Comparison of ENCODE assay signal across 8 cellular contexts in the genomic region with DNA sequence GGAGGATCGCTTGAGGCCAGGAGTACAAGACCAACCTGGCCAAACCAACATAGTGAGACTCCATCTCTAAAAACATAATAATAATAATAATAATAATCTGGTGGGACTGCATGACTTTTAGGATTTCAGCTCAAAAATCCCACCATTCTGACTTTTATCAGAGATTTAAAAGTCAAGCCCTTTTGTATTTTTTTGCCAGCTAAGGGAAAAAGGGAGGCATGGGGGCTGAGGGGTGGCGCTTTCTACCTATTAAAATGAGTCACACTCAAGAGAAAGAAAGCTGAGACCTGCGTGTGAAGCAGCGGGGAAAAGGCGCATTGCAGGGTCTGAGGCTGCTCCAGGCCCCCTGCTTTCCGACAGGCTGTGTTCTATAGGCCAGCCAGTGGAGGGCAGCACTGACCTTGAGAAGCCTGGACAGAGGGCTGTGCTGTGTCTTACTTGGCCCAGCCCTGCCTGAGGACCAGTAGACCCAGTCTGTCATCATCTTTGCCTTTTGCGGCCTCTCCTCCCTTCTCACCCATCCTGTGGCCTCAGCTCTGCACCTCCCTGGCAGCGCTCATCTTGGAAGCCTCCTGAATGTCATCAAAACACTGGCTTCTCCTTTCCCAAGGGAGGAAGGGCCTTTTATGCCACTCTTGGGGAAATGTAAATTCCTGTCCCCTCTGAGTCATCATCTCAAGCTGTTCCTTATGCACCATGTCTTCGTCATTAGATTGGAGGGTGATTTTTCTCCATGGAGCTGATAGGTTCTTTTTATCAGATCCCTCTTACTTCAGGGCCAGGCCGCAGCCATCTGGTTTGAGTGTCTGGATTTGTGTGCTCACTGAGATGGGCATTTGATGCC. TPM values are rescaled to one million over a fixed set of nuclear protein-coding genes. Genes with fewer than 3 reads are reported as not detected.
DNase-seq lines count a peak whose midpoint lies in the region; ATAC-seq and TF ChIP-seq lines count a peak whose summit lies in the region.

No MANE protein-coding gene starts in this region.

- H3K27ac Mint-ChIP-seq in MCF 10A (ENCODE audit: low read depth, unreplicated experiment), result no peak overlapping the region

- peaks cover 43% of the 10 kb centered on the region for H3K36me3 Mint-ChIP-seq in MCF 10A (ENCODE audit: insufficient read depth, unreplicated experiment)

- no peaks in the 10 kb centered on the region for H3K9me3 Mint-ChIP-seq in MCF 10A (ENCODE audit: unreplicated experiment)

- TF ChIP-seq CTCF in DOHH2 (IDR thresholded peaks at IDR 0.05; ENCODE audit: low read depth, low read length, poor library complexity, severe bottlenecking) (peak; percentile 65), MCF 10A (IDR thresholded peaks at IDR 0.05; ENCODE audit: unreplicated experiment) (peak; percentile 76)

- H3K9me3 ChIP-seq in DOHH2 (ENCODE audit: control insufficient read depth, insufficient read depth, low read length), result no peaks in the 10 kb centered on the region
- no peaks in the 10 kb centered on the region for H3K9me3 ChIP-seq in HUES48 (ENCODE audit: control insufficient read depth, insufficient read depth, low read length)

- ATAC-seq in GM21360 (IDR thresholded peaks at IDR 0.05; ENCODE audit: unreplicated experiment), result no peak
- no peak for ATAC-seq in GM21381 (IDR thresholded peaks at IDR 0.05; ENCODE audit: unreplicated experiment)

- H3K4me1 ChIP-seq in DOHH2 (ENCODE audit: control insufficient read depth, low read length) (no peaks in the 10 kb centered on the region), HUES48 (ENCODE audit: control insufficient read depth, insufficient read depth, low read length) (peaks cover 18% of the 10 kb centered on the region)

- DNase-seq in MCF 10A (ENCODE audit: unreplicated experiment) (peak; percentile 75), inferior parietal cortex (ENCODE audit: extremely low spot score) (peak; percentile 74)
- peak; percentile 11 to 20 for DNase-seq in stimulated activated CD4-positive, alpha-beta T cell treated with anti-CD3 and anti-CD28 coated beads, Interleukin-4, amount 100 ng/mL, for 48 hours (ENCODE audit: low read depth in 2 of 2)

- H3K27me3 ChIP-seq in DOHH2 (ENCODE audit: control insufficient read depth, low read length) (no peaks in the 10 kb centered on the region), HUES48 (ENCODE audit: control insufficient read depth, insufficient read depth, low read length) (no peaks in the 10 kb centered on the region)

- H3F3A ChIP-seq in DOHH2 (ENCODE audit: control insufficient read depth, insufficient read depth), result no peaks in the 10 kb centered on the region

- H3K4me1 Mint-ChIP-seq in MCF 10A (ENCODE audit: insufficient read depth, unreplicated experiment), result no peaks in the 10 kb centered on the region

- CTCF ChIA-PET in MCF 10A (lab: Yijun Ruan, JAX), result interaction anchor here (0.6 to 2.3 kb wide), 19 partner anchors 9 to 934 kb away, joined by 3 to 13 read pairs (median 3); no protein-coding TSS in a partner anchor

- no peaks in the 10 kb centered on the region for H3K79me2 ChIP-seq in DOHH2 (ENCODE audit: control insufficient read depth, low read length)

- no peaks in the 10 kb centered on the region for H4K20me1 ChIP-seq in DOHH2 (ENCODE audit: control insufficient read depth, insufficient read depth, low read depth, low read length)

- BruUV-seq in MCF 10A (replicated peaks; lab: Mats Ljungman, UMichigan), result no TSS peak

- no peaks in the 10 kb centered on the region for H3K9me2 ChIP-seq in DOHH2 (replicated peaks; ENCODE audit: control insufficient read depth, low read length)

- no peak overlapping the region for H3K4me2 ChIP-seq in DOHH2 (ENCODE audit: low read length)

- H3K27ac ChIP-seq in DOHH2 (ENCODE audit: low read depth, low read length) (no peak overlapping the region), HUES48 (ENCODE audit: low read depth, low read length) (peak overlapping the region; percentile 29)

- H3K4me3 ChIP-seq in DOHH2 (ENCODE audit: low read length) (no peak overlapping the region), HUES48 (ENCODE audit: low read depth, low read length) (no peak overlapping the region)

- H3K27me3 Mint-ChIP-seq in MCF 10A (ENCODE audit: insufficient read depth, unreplicated experiment), result no peaks in the 10 kb centered on the region

- H3K9ac ChIP-seq in HUES48 (ENCODE audit: low read depth, low read length), result no peak overlapping the region

- H3K36me3 ChIP-seq in DOHH2 (ENCODE audit: control insufficient read depth, low read length) (peaks cover 31% of the 10 kb centered on the region), HUES48 (ENCODE audit: control insufficient read depth, insufficient read depth, low read length) (peaks cover 56% of the 10 kb centered on the region)

- no peak overlapping the region for H3K4me3 Mint-ChIP-seq in MCF 10A (ENCODE audit: unreplicated experiment)

- intact Hi-C loops in MCF 10A (cut with micrococcal nuclease), result loop anchor here (1.0 kb wide), 1 partner anchor 134 kb away; no protein-coding TSS in a partner anchor

- POLR2A ChIA-PET in MCF 10A (lab: Yijun Ruan, JAX), result interaction anchor here (0.7 to 3.2 kb wide), 8 partner anchors 9 to 130 kb away, joined by 3 to 16 read pairs (median 4); a partner anchor contains a TSS

TF ChIP-seq in PFSK-1, 5 proteins besides CTCF, POLR2A, EP300 and RAD21:
- no peak for TF ChIP-seq FOXP2 (optimal IDR thresholded peaks at IDR 0.05; ENCODE audit: borderline replicate concordance, extremely low read depth, extremely low read length, insufficient read depth)
- TF ChIP-seq, protein P1, sequence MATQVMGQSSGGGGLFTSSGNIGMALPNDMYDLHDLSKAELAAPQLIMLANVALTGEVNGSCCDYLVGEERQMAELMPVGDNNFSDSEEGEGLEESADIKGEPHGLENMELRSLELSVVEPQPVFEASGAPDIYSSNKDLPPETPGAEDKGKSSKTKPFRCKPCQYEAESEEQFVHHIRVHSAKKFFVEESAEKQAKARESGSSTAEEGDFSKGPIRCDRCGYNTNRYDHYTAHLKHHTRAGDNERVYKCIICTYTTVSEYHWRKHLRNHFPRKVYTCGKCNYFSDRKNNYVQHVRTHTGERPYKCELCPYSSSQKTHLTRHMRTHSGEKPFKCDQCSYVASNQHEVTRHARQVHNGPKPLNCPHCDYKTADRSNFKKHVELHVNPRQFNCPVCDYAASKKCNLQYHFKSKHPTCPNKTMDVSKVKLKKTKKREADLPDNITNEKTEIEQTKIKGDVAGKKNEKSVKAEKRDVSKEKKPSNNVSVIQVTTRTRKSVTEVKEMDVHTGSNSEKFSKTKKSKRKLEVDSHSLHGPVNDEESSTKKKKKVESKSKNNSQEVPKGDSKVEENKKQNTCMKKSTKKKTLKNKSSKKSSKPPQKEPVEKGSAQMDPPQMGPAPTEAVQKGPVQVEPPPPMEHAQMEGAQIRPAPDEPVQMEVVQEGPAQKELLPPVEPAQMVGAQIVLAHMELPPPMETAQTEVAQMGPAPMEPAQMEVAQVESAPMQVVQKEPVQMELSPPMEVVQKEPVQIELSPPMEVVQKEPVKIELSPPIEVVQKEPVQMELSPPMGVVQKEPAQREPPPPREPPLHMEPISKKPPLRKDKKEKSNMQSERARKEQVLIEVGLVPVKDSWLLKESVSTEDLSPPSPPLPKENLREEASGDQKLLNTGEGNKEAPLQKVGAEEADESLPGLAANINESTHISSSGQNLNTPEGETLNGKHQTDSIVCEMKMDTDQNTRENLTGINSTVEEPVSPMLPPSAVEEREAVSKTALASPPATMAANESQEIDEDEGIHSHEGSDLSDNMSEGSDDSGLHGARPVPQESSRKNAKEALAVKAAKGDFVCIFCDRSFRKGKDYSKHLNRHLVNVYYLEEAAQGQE (IDR thresholded peaks at IDR 0.05; ENCODE audit: insufficient read depth in 1 of 2, low read depth in 2 of 2, low read length in 2 of 2), result peak; percentile 47 to 67; a peak in 3 of 4 replicates

RNA-seq across cellular contexts. Expression of a gene that starts 12.7 kb away (rescaled TPM):
- 28.1 TPM for polyA plus RNA-seq in PFSK-1 (2012; ENCODE audit: insufficient read length, low read depth)
- total RNA-seq in MCF 10A (2022), result 1.8 and 2.2 TPM in 2 replicates

RNA-seq across cellular contexts. Expression of a gene that starts 25.5 kb away (rescaled TPM):
- 10.9 TPM for polyA plus RNA-seq in PFSK-1 (2012; ENCODE audit: insufficient read length, low read depth)
- 8.1 and 8.6 TPM in 2 replicates for total RNA-seq in MCF 10A (2022)

RNA-seq across cellular contexts. Expression of a gene that starts 34.3 kb away (rescaled TPM):
- not detected for polyA plus RNA-seq in PFSK-1 (2012; ENCODE audit: insufficient read length, low read depth)
- total RNA-seq in MCF 10A (2022), result 1.0 and 1.3 TPM in 2 replicates

RNA-seq across cellular contexts. Expression of a gene that starts 44.9 kb away (rescaled TPM):
- polyA plus RNA-seq in PFSK-1 (2012; ENCODE audit: insufficient read length, low read depth), result 56.0 TPM
- 28.1 and 30.2 TPM in 2 replicates for total RNA-seq in MCF 10A (2022)

RNA-seq across cellular contexts. Expression of a gene that starts 49.7 kb away (rescaled TPM):
- polyA plus RNA-seq in PFSK-1 (2012; ENCODE audit: insufficient read length, low read depth), result 1.9 TPM
- 0.52 and 0.91 TPM in 2 replicates for total RNA-seq in MCF 10A (2022)

Comparison
In these comparisons a context has a peak if more than half of its experiments do, and no peak if none do; other contexts are left out.
1. DNase-seq: peak in every context shown above with its lines; median percentile 75 in MCF 10A; 74 in inferior parietal cortex; 16 in stimulated activated CD4-positive, alpha-beta T cell treated with anti-CD3 and anti-CD28 coated beads, Interleukin-4, amount 100 ng/mL, for 48 hours.